8 cellular contexts compared by ENCODE assay signal in genomic region chr12:95790912-95791849, GRCh38. TPM values are rescaled to one million over a fixed set of nuclear protein-coding genes. Genes with fewer than 3 reads are reported as not detected.
DNase-seq lines count a peak whose midpoint lies in the region; ATAC-seq, FAIRE-seq and TF ChIP-seq lines count a peak whose summit lies in the region.

No MANE protein-coding gene starts in this region.

- TF ChIP-seq CTCF in bronchial epithelial cell (IDR thresholded peaks at IDR 0.05; ENCODE audit: insufficient read depth, low read length, severe bottlenecking), result no peak

- FAIRE-seq in bronchial epithelial cell (lab: Jason Lieb, UNC), result peak; percentile 40

- peaks cover 3% of the 10 kb centered on the region for H3K36me3 ChIP-seq in bronchial epithelial cell (ENCODE audit: control insufficient read depth, insufficient read depth, low read length)

- H3K4me3 ChIP-seq in bronchial epithelial cell (ENCODE audit: low read depth, low read length), result peak overlapping the region; percentile 79

- peak; percentile 35 for DNase-seq in DMS79 treated with DMSO at 0.1 percent for 48 hours (lab: John Stamatoyannopoulos, UW)
- no peak for DNase-seq in DMS79 (lab: John Stamatoyannopoulos, UW)
- DNase-seq in RPMI8226, result peak; percentile 20
- DNase-seq in bronchial epithelial cell (ENCODE audit: low read depth), result peak; percentile 50
- peak in 1 of 2 donors; percentile 31 for DNase-seq in left colon
- DNase-seq in stimulated activated CD8-positive, alpha-beta memory T cell treated with anti-CD3 and anti-CD28 coated beads, Interleukin-2, amount 100 ng/mL, for 48 hours (ENCODE audit: low read depth in 2 of 2), result peak; percentile 1 to 7
- DNase-seq in epidermal melanocyte (ENCODE audit: insufficient read length, low spot score), result no peak

- intact Hi-C loops in left colon (cut with DNase I, micrococcal nuclease), result no loop called here

- no peaks in the 10 kb centered on the region for H3K27me3 ChIP-seq in bronchial epithelial cell (ENCODE audit: control insufficient read depth, insufficient read depth, low read length)

- ATAC-seq in left colon (peak; percentile 39), GM21423 (IDR thresholded peaks at IDR 0.05; ENCODE audit: unreplicated experiment) (no peak)

RNA-seq across cellular contexts. Expression of gene NTN4, which starts 0.6 kb away (rescaled TPM):
- total RNA-seq in bronchial epithelial cell (50.3 and 60.4 TPM in 2 replicates), left colon (10 to 100 TPM; 17.4 to 25.3 TPM)

Comparison
In these comparisons a context has a peak if more than half of its experiments do, and no peak if none do; other contexts are left out.
1. DNase-seq: peak in DMS79 treated with DMSO at 0.1 percent for 48 hours (single experiment), RPMI8226 (single experiment), bronchial epithelial cell (single experiment) and stimulated activated CD8-positive, alpha-beta memory T cell treated with anti-CD3 and anti-CD28 coated beads, Interleukin-2, amount 100 ng/mL, for 48 hours (2 of 2); none in DMS79 (single experiment) and epidermal melanocyte (single experiment).